ENCODE assay signal across 1 cellular context in the genomic region with DNA sequence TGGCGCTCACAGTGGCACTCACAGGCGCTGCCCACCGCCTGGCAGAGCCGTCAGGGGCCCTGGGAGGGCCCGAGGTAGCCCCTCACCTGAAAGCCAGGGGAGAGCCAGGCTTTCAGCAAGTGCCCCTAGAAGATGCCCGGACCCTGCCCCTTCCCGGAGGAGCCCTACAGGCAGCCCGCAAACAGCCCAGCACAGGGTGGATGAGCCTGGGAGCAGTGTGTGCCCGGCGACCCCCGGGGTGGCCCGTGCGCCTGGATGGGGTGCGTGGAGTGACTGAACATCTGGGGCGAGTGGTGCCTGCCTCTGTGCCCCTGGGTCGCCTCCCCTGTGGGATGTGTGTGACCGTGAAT.
TF ChIP-seq lines count a peak whose summit lies in the region.

No MANE protein-coding gene starts in this region.

TF ChIP-seq in K562, 482 proteins besides CTCF, POLR2A, EP300 and RAD21:
- TF ChIP-seq PHTF2 (CRISPR knock-in tag; IDR thresholded peaks at IDR 0.05) (no peak), OTX1 (CRISPR knock-in tag; IDR thresholded peaks at IDR 0.05) (no peak), ZNF165 (CRISPR knock-in tag; IDR thresholded peaks at IDR 0.05; ENCODE audit: borderline replicate concordance) (no peak), ZNF76 (CRISPR knock-in tag; IDR thresholded peaks at IDR 0.05; ENCODE audit: borderline replicate concordance) (no peak), ZBTB7A (IDR thresholded peaks at IDR 0.05; ENCODE audit: borderline replicate concordance, control insufficient read depth, low read depth, low read length) (0 out of 2 replicates have a peak, but pooled peaks have one; percentile 20)
